24 cellular contexts compared by ENCODE assay signal in genomic region chr5:15577132-15577531, GRCh38.
A peak's percentile ranks its signal among the peaks of the same experiment; 100 is the strongest.
DNase-seq lines count a peak whose midpoint lies in the region; ATAC-seq and TF ChIP-seq lines count a peak whose summit lies in the region.
"Had no signal": no experiment of that assay in that cellular context is flagged by ENCODE, and none has a peak within 500 bp of the region (broad histone marks: within the 10 kb centered on the region; RNA-seq: fewer than 3 reads in every experiment).

No MANE protein-coding gene starts in this region.

- DNase-seq in NCI-H460 (ENCODE audit: extremely low read depth, low read depth): peak; percentile 31
- peak; percentile 41 for DNase-seq in dermis blood vessel endothelial cell
- DNase-seq in left ventricle myocardium superior: peak; percentile 43
- peak; percentile 5 for DNase-seq in nephron progenitor cell
- DNase-seq in NCI-H1930 (lab: John Stamatoyannopoulos, UW): no peak
- no peak for DNase-seq in stimulated activated CD4-positive, alpha-beta T cell treated with anti-CD3 and anti-CD28 coated beads, Interleukin-12 subunit alpha, Interleukin-12 subunit beta, amount 100 ng/mL, for 4 hours
- DNase-seq: activated CD4-positive, alpha-beta T cell treated with anti-CD3 and anti-CD28 coated beads, Interleukin-2, amount 10 ng/mL, durations not matched to agents 24 days and 14 days; activated CD8-positive, alpha-beta memory T cell treated with anti-CD3 and anti-CD28 coated beads for 24 hours; activated T-cell treated with anti-CD3 and anti-CD28 coated beads for 4 hours; anterior cingulate cortex; CD4-positive, alpha-beta memory T cell; effector CD4-positive, alpha-beta T cell; HFFc6; KG1; naive thymus-derived CD8-positive, alpha-beta T cell; NCI-H1105 treated with DMSO at 0.1 percent for 48 hours; NCI-H187 treated with DMSO at 0.1 percent for 48 hours; NCI-H2171 treated with DMSO at 0.1 percent for 48 hours; NCI-H510A treated with DMSO at 0.1 percent for 48 hours; SHP77 treated with DMSO at 0.1 percent for 48 hours; small intestine; stimulated activated naive CD8-positive, alpha-beta T cell treated with anti-CD3 and anti-CD28 coated beads, Interleukin-15, Interleukin-2, amounts not matched to agents 100 U/mL and 50 U/mL, for 24 hours had no signal

- intact Hi-C loops in left ventricle myocardium superior (cut with micrococcal nuclease): no loop called here

- peak; percentile 91 for ATAC-seq in left ventricle myocardium superior
- ATAC-seq in HG03342 (IDR thresholded peaks at IDR 0.05; ENCODE audit: unreplicated experiment): no peak
- ATAC-seq: activated naive CD4-positive, alpha-beta T cell treated with anti-CD3 and anti-CD28 coated beads, Interleukin-2, amount 50 U/mL, for 72 hours; naive thymus-derived CD8-positive, alpha-beta T cell; stimulated activated naive CD8-positive, alpha-beta T cell treated with anti-CD3 and anti-CD28 coated beads, Interleukin-15, Interleukin-2, amounts not matched to agents 100 U/mL and 50 U/mL, for 24 hours had no signal

- no peak overlapping the region for H3K4me3 Mint-ChIP-seq in nephron progenitor cell
- H3K4me3 Mint-ChIP-seq: activated CD4-positive, alpha-beta T cell treated with anti-CD3 and anti-CD28 coated beads, Interleukin-2, amount 10 ng/mL, durations not matched to agents 24 days and 14 days; CD4-positive, alpha-beta memory T cell; HFFc6; naive thymus-derived CD8-positive, alpha-beta T cell had no signal

- no peak overlapping the region for H3K27ac Mint-ChIP-seq in nephron progenitor cell
- H3K27ac Mint-ChIP-seq: activated CD4-positive, alpha-beta T cell treated with anti-CD3 and anti-CD28 coated beads, Interleukin-2, amount 10 ng/mL, durations not matched to agents 24 days and 14 days; CD4-positive, alpha-beta memory T cell; HFFc6; naive thymus-derived CD8-positive, alpha-beta T cell had no signal

- no peak for TF ChIP-seq CTCF in nephron progenitor cell (IDR thresholded peaks at IDR 0.05)

- peaks cover 35% of the 10 kb centered on the region for H3K4me1 Mint-ChIP-seq in nephron progenitor cell
- H3K4me1 Mint-ChIP-seq: activated CD4-positive, alpha-beta T cell treated with anti-CD3 and anti-CD28 coated beads, Interleukin-2, amount 10 ng/mL, durations not matched to agents 24 days and 14 days; CD4-positive, alpha-beta memory T cell; naive thymus-derived CD8-positive, alpha-beta T cell had no signal

- peaks cover 20% of the 10 kb centered on the region for H3K36me3 Mint-ChIP-seq in nephron progenitor cell (ENCODE audit: low read depth)
- H3K36me3 Mint-ChIP-seq: activated naive CD4-positive, alpha-beta T cell treated with anti-CD3 and anti-CD28 coated beads, Interleukin-2, amount 50 U/mL, for 72 hours; CD4-positive, alpha-beta memory T cell; naive thymus-derived CD8-positive, alpha-beta T cell had no signal

- no peaks in the 10 kb centered on the region for H3K9me3 Mint-ChIP-seq in nephron progenitor cell
- H3K9me3 Mint-ChIP-seq: HFFc6 had no signal

- H3K27me3 Mint-ChIP-seq in nephron progenitor cell (ENCODE audit: low read depth, poor library complexity): no peaks in the 10 kb centered on the region
- H3K27me3 Mint-ChIP-seq: activated CD4-positive, alpha-beta T cell treated with anti-CD3 and anti-CD28 coated beads, Interleukin-2, amount 10 ng/mL, durations not matched to agents 24 days and 14 days; CD4-positive, alpha-beta memory T cell; naive thymus-derived CD8-positive, alpha-beta T cell had no signal

Comparison
In these comparisons a context has a peak if more than half of its experiments do, and no peak if none do; other contexts are left out.
1. DNase-seq: peak in NCI-H460 (single experiment), dermis blood vessel endothelial cell (single experiment), left ventricle myocardium superior (single experiment) and nephron progenitor cell (single experiment); none in NCI-H1930 (0 of 2) and stimulated activated CD4-positive, alpha-beta T cell treated with anti-CD3 and anti-CD28 coated beads, Interleukin-12 subunit alpha, Interleukin-12 subunit beta, amount 100 ng/mL, for 4 hours (single experiment).